1 cellular context compared by ENCODE assay signal in the genomic region with DNA sequence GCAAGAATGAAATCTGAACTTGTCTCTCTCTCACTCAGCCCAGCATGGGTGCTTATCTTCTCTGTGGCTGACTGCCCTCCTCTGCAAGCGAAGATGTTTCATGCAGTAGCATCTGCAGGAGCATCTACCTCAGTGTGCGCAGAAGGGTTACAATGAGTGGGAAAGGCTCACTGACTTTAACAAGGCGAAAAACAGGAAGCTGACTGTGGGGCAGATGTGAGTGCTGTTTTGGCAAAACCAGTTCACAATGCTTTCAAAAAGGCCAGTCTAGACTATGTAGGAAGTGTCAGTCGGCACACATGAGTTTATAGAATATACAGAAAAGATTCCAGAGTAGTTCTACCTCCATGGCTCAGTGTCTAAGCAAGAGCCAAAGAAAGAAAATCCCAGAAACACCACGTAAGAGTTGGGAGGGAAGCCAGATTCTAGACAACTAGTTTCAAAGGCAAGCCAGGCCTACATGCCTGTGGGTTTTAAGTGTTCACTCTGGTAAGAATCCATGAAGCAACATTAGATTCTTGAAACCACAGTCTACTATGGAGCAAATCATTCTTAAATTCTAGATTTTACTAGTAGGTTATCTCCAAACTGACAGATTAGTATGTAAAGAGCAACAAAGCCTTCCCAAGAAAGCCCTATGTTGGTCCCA.
TF ChIP-seq lines count a peak whose summit lies in the region.

No MANE protein-coding gene starts in this region.

TF ChIP-seq in endothelial cell of umbilical vein, 7 proteins besides CTCF, POLR2A, EP300 and RAD21 (continued from another document):
- TF ChIP-seq GATA2 (IDR thresholded peaks at IDR 0.05; ENCODE audit: insufficient read depth, insufficient read length, low read depth, low read length) (no peak), POLR2AphosphoS5 (IDR thresholded peaks at IDR 0.05; ENCODE audit: insufficient read depth, low read depth, low read length) (no peak), FOS (IDR thresholded peaks at IDR 0.05; ENCODE audit: borderline replicate concordance, insufficient read depth, low read length) (no peak), EZH2 (IDR thresholded peaks at IDR 0.05; ENCODE audit: borderline replicate concordance, low read depth, low read length, severe bottlenecking) (no peak)
